Comparison of ENCODE assay signal across 8 cellular contexts in the genomic region with DNA sequence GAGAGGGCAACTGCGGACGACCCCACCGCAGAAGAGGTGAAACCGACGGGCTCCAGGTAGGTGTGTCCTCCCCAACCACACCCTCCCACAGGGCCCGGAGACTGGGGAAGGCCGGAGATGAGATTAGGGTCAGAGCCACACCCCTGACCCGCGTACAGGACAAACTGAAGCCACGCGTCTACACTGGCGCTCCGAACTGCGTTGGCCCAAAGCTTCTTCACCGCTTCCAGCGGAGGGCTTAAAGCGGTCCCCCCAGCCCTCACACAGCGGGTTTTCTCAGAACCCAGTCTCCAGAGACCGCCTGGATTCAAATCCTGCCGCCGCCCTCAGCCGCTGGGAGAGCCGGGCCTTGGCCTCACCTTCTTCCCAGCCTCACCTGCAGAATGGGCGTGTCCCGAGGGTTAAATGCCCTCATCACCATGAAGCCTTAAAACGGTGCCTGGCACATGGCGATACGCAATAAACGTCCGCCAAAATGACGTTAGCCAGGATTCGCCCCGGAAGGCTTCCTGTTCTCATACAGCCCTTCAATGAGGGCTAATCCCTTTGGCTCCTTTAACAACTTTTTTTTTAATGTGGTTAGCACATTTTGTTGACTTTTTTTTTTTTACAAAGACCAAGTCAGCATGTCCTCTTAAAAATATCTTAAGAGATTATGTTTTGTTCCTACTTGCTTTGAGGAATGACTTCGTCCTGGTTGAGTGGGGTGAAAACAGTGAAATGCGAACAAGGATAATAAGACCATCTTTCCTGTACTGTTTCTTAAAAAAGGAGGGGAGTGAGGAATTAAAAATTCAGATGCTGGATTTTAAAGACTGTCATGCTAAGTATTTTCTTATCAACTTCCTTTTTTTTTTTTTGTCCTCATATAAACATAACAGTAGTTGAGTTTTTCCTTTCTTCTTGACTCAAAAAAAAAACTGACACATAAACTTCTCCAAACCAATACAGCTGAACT. TPM values are rescaled to one million over a fixed set of nuclear protein-coding genes. Genes with fewer than 3 reads are reported as not detected.
DNase-seq lines count a peak whose midpoint lies in the region; ATAC-seq and TF ChIP-seq lines count a peak whose summit lies in the region.

No MANE protein-coding gene starts in this region.

- 94% methylated on average over 19 of the region's 35 CpGs; no CpG with 5 or more reads in 1 of the 2 experiments for WGBS in IMR-90 (ENCODE audit: extremely low coverage in 2 of 2, insufficient read length in 1 of 2), 2 experiments

- H4K5ac ChIP-seq in IMR-90 (ENCODE audit: low read depth, low read length): peak overlapping the region; percentile 37

- no peaks in the 10 kb centered on the region for H3K9me3 Mint-ChIP-seq in activated CD8-positive, alpha-beta T cell treated with anti-CD3 and anti-CD28 coated beads, Interleukin-2, amount 10 ng/mL, durations not matched to agents 7 days and 5 days (ENCODE audit: insufficient read depth)

- TF ChIP-seq CTCF in IMR-90 (conservative IDR thresholded peaks at IDR 0.05; ENCODE audit: low read depth, low read length) (no peak), left ventricle myocardium inferior (IDR thresholded peaks at IDR 0.05; ENCODE audit: borderline replicate concordance) (no peak)

- intact Hi-C loops in IMR-90 (cut with micrococcal nuclease): no loop called here
- intact Hi-C loops in left ventricle myocardium inferior (cut with micrococcal nuclease): no loop called here

- H4K20me1 ChIP-seq in IMR-90 (ENCODE audit: insufficient read depth, low read length): no peaks in the 10 kb centered on the region

- H3K4me1 Mint-ChIP-seq in activated CD8-positive, alpha-beta T cell treated with anti-CD3 and anti-CD28 coated beads, Interleukin-2, amount 10 ng/mL, durations not matched to agents 7 days and 5 days (ENCODE audit: low read depth): peaks cover 61% of the 10 kb centered on the region

- peak overlapping the region; percentile 50; the same call in 1 of the 2 replicates for H3K23ac ChIP-seq in IMR-90 (ENCODE audit: low read depth, low read length)

- H3K4me1 ChIP-seq in IMR-90 (ENCODE audit: control insufficient read depth, insufficient read depth, low read length): peaks cover 19% of the 10 kb centered on the region
- peaks cover 11% of the 10 kb centered on the region for H3K4me1 ChIP-seq in left ventricle myocardium inferior

- no peak overlapping the region; the same call in 1 of the 2 replicates for H3K9ac ChIP-seq in IMR-90 (ENCODE audit: low read depth, low read length)

- peaks cover 22% of the 10 kb centered on the region for H3K36me3 Mint-ChIP-seq in activated CD8-positive, alpha-beta T cell treated with anti-CD3 and anti-CD28 coated beads, Interleukin-2, amount 10 ng/mL, durations not matched to agents 7 days and 5 days (ENCODE audit: low read depth)

- peak overlapping the region; percentile 47; the same call in 1 of the 2 replicates for H3K56ac ChIP-seq in IMR-90 (ENCODE audit: extremely low read depth, insufficient read depth, low read length)

- peak overlapping the region; percentile 77 for H3K4ac ChIP-seq in IMR-90 (ENCODE audit: low read depth, low read length)

- H3K9me1 ChIP-seq in IMR-90 (ENCODE audit: insufficient read depth, low read length): peaks cover 3% of the 10 kb centered on the region; the same call in 1 of the 2 replicates

- H3K18ac ChIP-seq in IMR-90 (ENCODE audit: low read depth, low read length): peak overlapping the region; percentile 81

- H3K14ac ChIP-seq in IMR-90 (replicated peaks; ENCODE audit: low read depth, low read length): peak overlapping the region; percentile 64

- peak overlapping the region; percentile 46 for H2AFZ ChIP-seq in IMR-90 (replicated peaks; ENCODE audit: low read length, poor library complexity)

- BruUV-seq in IMR-90 (replicated peaks; lab: Mats Ljungman, UMichigan): no TSS peak

- H3K27ac Mint-ChIP-seq in activated CD8-positive, alpha-beta T cell treated with anti-CD3 and anti-CD28 coated beads, Interleukin-2, amount 10 ng/mL, durations not matched to agents 7 days and 5 days: peak overlapping the region; percentile 96

- CTCF ChIA-PET in IMR-90 (lab: Yijun Ruan, JAX): interaction anchor here (1.1 kb wide), 1 partner anchor 264 kb away, joined by 4 read pairs; no protein-coding TSS in a partner anchor
- CTCF ChIA-PET in activated CD8-positive, alpha-beta T cell treated with anti-CD3 and anti-CD28 coated beads, Interleukin-2, amount 10 ng/mL, durations not matched to agents 7 days and 5 days (lab: Charles Lee): interaction anchor here (1.3 to 5.6 kb wide), 5 partner anchors 14 to 307 kb away, joined by 5 to 56 read pairs (median 7); no protein-coding TSS in a partner anchor

- H3K9me3 ChIP-seq in IMR-90 (ENCODE audit: control insufficient read depth, insufficient read depth, low read length) (no peaks in the 10 kb centered on the region), left ventricle myocardium inferior (replicated peaks) (no peaks in the 10 kb centered on the region)

- TF ChIP-seq RAD21 in IMR-90 (IDR thresholded peaks at IDR 0.05; ENCODE audit: low read length): no peak

- H2BK5ac ChIP-seq in IMR-90 (ENCODE audit: low read depth, low read length, poor library complexity, severe bottlenecking): peak overlapping the region; percentile 96

- H4K91ac ChIP-seq in IMR-90 (ENCODE audit: insufficient read depth, low read depth, low read length): peak overlapping the region; percentile 40

- no peaks in the 10 kb centered on the region for H3K27me3 Mint-ChIP-seq in activated CD8-positive, alpha-beta T cell treated with anti-CD3 and anti-CD28 coated beads, Interleukin-2, amount 10 ng/mL, durations not matched to agents 7 days and 5 days (ENCODE audit: low read depth)

- H3K27me3 ChIP-seq in IMR-90 (ENCODE audit: control insufficient read depth, insufficient read depth, low read length) (no peaks in the 10 kb centered on the region), left ventricle myocardium inferior (ENCODE audit: low read depth) (no peaks in the 10 kb centered on the region)

- H2AK9ac ChIP-seq in IMR-90 (replicated peaks; ENCODE audit: low read depth, low read length, poor library complexity): peak overlapping the region; percentile 58

- H3K4me3 Mint-ChIP-seq in activated CD8-positive, alpha-beta T cell treated with anti-CD3 and anti-CD28 coated beads, Interleukin-2, amount 10 ng/mL, durations not matched to agents 7 days and 5 days: peak overlapping the region; percentile 82

- peak overlapping the region in 1 of 2 experiments; percentile 16; a peak in 3 of 4 replicates for H4K8ac ChIP-seq in IMR-90 (ENCODE audit: low read depth in 2 of 2, low read length in 2 of 2)

- no peak overlapping the region for H3K4me3 ChIP-seq in IMR-90 (ENCODE audit: insufficient read depth, low read depth, low read length)
- no peak overlapping the region for H3K4me3 ChIP-seq in left ventricle myocardium inferior

- H3K4me2 ChIP-seq in IMR-90 (ENCODE audit: low read depth, low read length): no peak overlapping the region

- in situ Hi-C loops in IMR-90 (cut with MboI; ENCODE audit: low sequenced_read_pairs): no loop called here

- H3K36me3 ChIP-seq in IMR-90 (ENCODE audit: control insufficient read depth, insufficient read depth, low read length): no peaks in the 10 kb centered on the region
- no peaks in the 10 kb centered on the region for H3K36me3 ChIP-seq in left ventricle myocardium inferior

- H2BK15ac ChIP-seq in IMR-90 (ENCODE audit: low read depth, low read length): peak overlapping the region; percentile 31; the same call in 2 of the 3 replicates

- peak overlapping the region; percentile 20; the same call in 1 of the 2 replicates for H2BK20ac ChIP-seq in IMR-90 (ENCODE audit: low read depth, low read length)

- H2BK120ac ChIP-seq in IMR-90 (ENCODE audit: low read depth, low read length): peak overlapping the region; percentile 79

- no peak for DNase-seq in IMR-90
- DNase-seq in activated CD8-positive, alpha-beta T cell treated with anti-CD3 and anti-CD28 coated beads, Interleukin-2, amount 10 ng/mL, durations not matched to agents 7 days and 5 days: peak; percentile 48
- peak; percentile 26 for DNase-seq in left ventricle myocardium inferior
- DNase-seq in stimulated activated CD8-positive, alpha-beta memory T cell treated with anti-CD3 and anti-CD28 coated beads, Interleukin-4, amount 100 ng/mL, for 48 hours: peak; percentile 46
- DNase-seq in amniotic stem cell (lab: John Stamatoyannopoulos, UW): no peak
- no peak for DNase-seq in cortex of kidney (lab: John Stamatoyannopoulos, UW)
- no peak for DNase-seq in SK-N-DZ (ENCODE audit: low spot score)
- DNase-seq in RPMI8226: no peak

- peak overlapping the region; percentile 32; the same call in 1 of the 2 replicates for H3K27ac ChIP-seq in IMR-90 (ENCODE audit: insufficient read depth, low read length)
- H3K27ac ChIP-seq in left ventricle myocardium inferior (replicated peaks): peak overlapping the region; percentile 71

- TF ChIP-seq POLR2A in IMR-90 (IDR thresholded peaks at IDR 0.05; ENCODE audit: low read depth, low read length): no peak

- peak overlapping the region; percentile 74 for H2AK5ac ChIP-seq in IMR-90 (ENCODE audit: low read depth, low read length)

- no peak for ATAC-seq in IMR-90 (ENCODE audit: low read depth)
- ATAC-seq in activated CD8-positive, alpha-beta T cell treated with anti-CD3 and anti-CD28 coated beads, Interleukin-2, amount 10 ng/mL, durations not matched to agents 7 days and 5 days: peak; percentile 2

- POLR2A ChIA-PET in IMR-90 (lab: Charles Lee; ENCODE audit: unreplicated experiment): no interaction called here
- POLR2A ChIA-PET in activated CD8-positive, alpha-beta T cell treated with anti-CD3 and anti-CD28 coated beads, Interleukin-2, amount 10 ng/mL, durations not matched to agents 7 days and 5 days (lab: Charles Lee): interaction anchor here (0.5 to 6.1 kb wide), 14 partner anchors 13 to 258 kb away, joined by 3 to 66 read pairs (median 4); partner anchors contain the start of gene ZNF217

- H3K79me1 ChIP-seq in IMR-90 (ENCODE audit: low read depth in 1 of 2, low read length in 2 of 2): peaks cover 0 to 20% of the 10 kb centered on the region in 2 experiments; a peak in 2 of 4 replicates

- dilution Hi-C loops in IMR-90 (cut with HindIII; ENCODE audit: low sequenced_read_pairs, unreplicated experiment): no loop called here

TF ChIP-seq in IMR-90, 13 proteins besides CTCF, POLR2A, EP300 and RAD21 (continues in another document):
- TF ChIP-seq MXI1 (IDR thresholded peaks at IDR 0.05; ENCODE audit: borderline replicate concordance, low read depth, low read length) (no peak), RCOR1 (IDR thresholded peaks at IDR 0.05; ENCODE audit: insufficient replicate concordance, low read length) (no peak), CEBPB (IDR thresholded peaks at IDR 0.05; ENCODE audit: low read depth, low read length) (no peak), MAFK (IDR thresholded peaks at IDR 0.05; ENCODE audit: low read depth, low read length) (no peak)

RNA-seq across cellular contexts. Expression of gene ZNF217, which starts 15.1 kb away (rescaled TPM):
- total RNA-seq in IMR-90 (2012; rRNA removed) (25.8 and 27.8 TPM in 2 replicates), left ventricle myocardium inferior (5.4 TPM)
- 6.9 and 9.1 TPM in 2 replicates for polyA plus RNA-seq in IMR-90 (2012; rRNA removed)
- 2.4 and 4.1 TPM in 2 replicates for polyA plus RNA-seq in IMR-90 (2012; cell fraction: cytosol; rRNA removed)
- polyA plus RNA-seq in IMR-90 (2012; cell fraction: nucleus; rRNA removed; ENCODE audit: low replicate concordance): 3.4 and 8.6 TPM in 2 replicates
- total RNA-seq in activated CD8-positive, alpha-beta T cell treated with anti-CD3 and anti-CD28 coated beads, Interleukin-2, amount 10 ng/mL, durations not matched to agents 7 days and 5 days: 100 to 1,000 TPM; 104 to 113 TPM
- polyA plus RNA-seq in SK-N-DZ (2014; cell fraction: cytosol; rRNA removed): 9.8 and 10.8 TPM in 2 replicates
- 9.4 and 19.0 TPM in 2 replicates for polyA plus RNA-seq in SK-N-DZ (2014; cell fraction: nucleus; rRNA removed)

Comparison
In these comparisons a context has a peak if more than half of its experiments do, and no peak if none do; other contexts are left out.
1. DNase-seq: peak in activated CD8-positive, alpha-beta T cell treated with anti-CD3 and anti-CD28 coated beads, Interleukin-2, amount 10 ng/mL, durations not matched to agents 7 days and 5 days (single experiment), left ventricle myocardium inferior (single experiment) and stimulated activated CD8-positive, alpha-beta memory T cell treated with anti-CD3 and anti-CD28 coated beads, Interleukin-4, amount 100 ng/mL, for 48 hours (single experiment); none in IMR-90 (single experiment), amniotic stem cell (single experiment), cortex of kidney (single experiment), SK-N-DZ (single experiment) and RPMI8226 (single experiment).